Comparison of ENCODE assay signal across 6 cellular contexts in genomic region chr1:154956557-154956956, GRCh38. TPM values are rescaled to one million over a fixed set of nuclear protein-coding genes. Genes with fewer than 3 reads are reported as not detected.
DNase-seq lines count a peak whose midpoint lies in the region; ATAC-seq and TF ChIP-seq lines count a peak whose summit lies in the region.

No MANE protein-coding gene starts in this region.

- intact Hi-C loops in sigmoid colon (cut with DNase I), result no loop called here

- H3K36me3 Mint-ChIP-seq in endodermal cell (ENCODE audit: low read depth), result peaks cover 14% of the 10 kb centered on the region

- no peak for ATAC-seq in GM21423 (IDR thresholded peaks at IDR 0.05; ENCODE audit: unreplicated experiment)

- no peaks in the 10 kb centered on the region for H3K27me3 Mint-ChIP-seq in endodermal cell (ENCODE audit: insufficient read depth)

- H3K4me3 Mint-ChIP-seq in endodermal cell, result peak overlapping the region; percentile 75

- H3K4me1 ChIP-seq in endodermal cell (ENCODE audit: control insufficient read depth, insufficient read depth, low read length) (peaks cover 19% of the 10 kb centered on the region), sigmoid colon (peaks cover 0 to 75% (median 69%) of the 10 kb centered on the region in 4 donors)

- TF ChIP-seq EP300 in sigmoid colon (IDR thresholded peaks at IDR 0.05), result no peak

- H3K27me3 ChIP-seq in endodermal cell (ENCODE audit: control insufficient read depth, insufficient read depth, low read length, poor library complexity, severe bottlenecking) (no peaks in the 10 kb centered on the region), sigmoid colon (no peaks in the 10 kb centered on the region)

- TF ChIP-seq POLR2A in sigmoid colon (IDR thresholded peaks at IDR 0.05), result no peak

- peak overlapping the region; percentile 95 for H3K9ac ChIP-seq in endodermal cell (ENCODE audit: extremely low read depth, low read length, poor library complexity, severe bottlenecking)

- no peaks in the 10 kb centered on the region for H3K9me3 ChIP-seq in endodermal cell (ENCODE audit: control insufficient read depth, low read length)
- no peaks in the 10 kb centered on the region for H3K9me3 ChIP-seq in sigmoid colon

- peak overlapping the region; percentile 97 for H3K27ac ChIP-seq in endodermal cell (ENCODE audit: low read depth, low read length)
- peak overlapping the region; percentile 86 to 88 (median 87) for H3K27ac ChIP-seq in sigmoid colon

- peak overlapping the region; percentile 99 for H3K27ac Mint-ChIP-seq in endodermal cell

- peaks cover 17% of the 10 kb centered on the region for H3K36me3 ChIP-seq in endodermal cell (ENCODE audit: control insufficient read depth, insufficient read depth, low read length)
- H3K36me3 ChIP-seq in sigmoid colon, result peaks cover 11 to 18% (median 17%) of the 10 kb centered on the region in 4 donors

- TF ChIP-seq CTCF in endodermal cell (conservative IDR thresholded peaks at IDR 0.05) (no peak), sigmoid colon (IDR thresholded peaks at IDR 0.05) (no peak)

- peak overlapping the region; percentile 94 for H3K4me3 ChIP-seq in endodermal cell (ENCODE audit: low read length)
- peak overlapping the region; percentile 50 to 62 (median 60) for H3K4me3 ChIP-seq in sigmoid colon

- peaks cover 52% of the 10 kb centered on the region for H3K4me1 Mint-ChIP-seq in endodermal cell

- no peaks in the 10 kb centered on the region for H3K9me3 Mint-ChIP-seq in endodermal cell

- DNase-seq in NCI-H82 treated with DMSO at 0.1 percent for 48 hours (lab: John Stamatoyannopoulos, UW; ENCODE audit: unreplicated experiment) (peak; percentile 43), endodermal cell (peak; percentile 68), sigmoid colon (peak; percentile 82), NOMO-1 treated with DMSO at 0.1 percent for 48 hours (lab: John Stamatoyannopoulos, UW; ENCODE audit: unreplicated experiment) (no peak), D341Med (ENCODE audit: low spot score) (no peak)

- 14 to 60% methylated on average over 1 to 6 of the region's 6 CpGs for WGBS in endodermal cell (ENCODE audit: insufficient coverage in 1 of 2, insufficient read length in 1 of 2), 2 experiments
- WGBS in sigmoid colon, 2 donors, result 18 to 25% methylated on average over 6 of the region's 6 CpGs

RNA-seq across cellular contexts. Expression of gene PBXIP1, which starts 0.7 kb away (rescaled TPM):
- total RNA-seq in endodermal cell (10 to 100 TPM; 42.5 to 61.3 TPM), sigmoid colon (100 to 1,000 TPM; 178 to 251 (median 201) TPM)
- 38.9 TPM for polyA plus RNA-seq in endodermal cell (2013, experiment 1 of 2)
- polyA plus RNA-seq in endodermal cell (2013, experiment 2 of 2), result 39.4 TPM
- polyA plus RNA-seq in sigmoid colon, result 10 to 100 TPM in 2 of 3 donors, 1 to 10 TPM in 1; 8.3 to 66.2 (median 13.2) TPM

RNA-seq across cellular contexts. Expression of gene PYGO2, which starts 5.0 kb away (rescaled TPM):
- total RNA-seq in endodermal cell, result 10 to 100 TPM; 33.4 to 40.4 TPM
- polyA plus RNA-seq in endodermal cell (2013, experiment 1 of 2), result 35.0 TPM
- 32.2 TPM for polyA plus RNA-seq in endodermal cell (2013, experiment 2 of 2)
- total RNA-seq in sigmoid colon, result 10 to 100 TPM; 15.0 to 23.3 (median 16.6) TPM
- polyA plus RNA-seq in sigmoid colon, result 10 to 100 TPM; 13.6 to 26.9 (median 16.8) TPM

RNA-seq across cellular contexts. Expression of gene SHC1, which starts 14.0 kb away (rescaled TPM):
- total RNA-seq in endodermal cell (100 to 1,000 TPM; 157 to 231 TPM), sigmoid colon (10 to 100 TPM; 49.2 to 80.4 (median 57.0) TPM)
- polyA plus RNA-seq in endodermal cell (2013, experiment 1 of 2), result 134 TPM
- 135 TPM for polyA plus RNA-seq in endodermal cell (2013, experiment 2 of 2)
- polyA plus RNA-seq in sigmoid colon, result 10 to 100 TPM; 58.5 to 75.2 (median 63.1) TPM

RNA-seq across cellular contexts. Expression of gene CKS1B, which starts 17.9 kb away (rescaled TPM):
- 100 to 1,000 TPM; 145 to 229 TPM for total RNA-seq in endodermal cell
- 355 TPM for polyA plus RNA-seq in endodermal cell (2013, experiment 1 of 2)
- 371 TPM for polyA plus RNA-seq in endodermal cell (2013, experiment 2 of 2)
- total RNA-seq in sigmoid colon, result 10 to 100 TPM; 10.2 to 35.7 (median 25.7) TPM
- polyA plus RNA-seq in sigmoid colon, result 100 to 1,000 TPM in 1 of 3 donors, 10 to 100 TPM in 2; 73.3 to 104 (median 95.5) TPM

RNA-seq across cellular contexts. Expression of gene PMVK, which starts 20.0 kb away (rescaled TPM):
- 10 to 100 TPM; 16.0 to 16.4 TPM for total RNA-seq in endodermal cell
- polyA plus RNA-seq in endodermal cell (2013, experiment 1 of 2), result 28.1 TPM
- 27.0 TPM for polyA plus RNA-seq in endodermal cell (2013, experiment 2 of 2)
- 10 to 100 TPM; 11.1 to 19.6 (median 13.7) TPM for total RNA-seq in sigmoid colon
- 10 to 100 TPM; 53.1 to 54.1 (median 53.2) TPM for polyA plus RNA-seq in sigmoid colon

Comparison
In these comparisons a context has a peak if more than half of its experiments do, and no peak if none do; other contexts are left out.
1. DNase-seq: peak in NCI-H82 treated with DMSO at 0.1 percent for 48 hours (single experiment), endodermal cell (single experiment) and sigmoid colon (single experiment); none in NOMO-1 treated with DMSO at 0.1 percent for 48 hours (single experiment) and D341Med (single experiment).